Comparison of ENCODE assay signal across 22 cellular contexts in genomic region chr1:57678138-57678537, GRCh38.
DNase-seq lines count a peak whose midpoint lies in the region; TF ChIP-seq lines count a peak whose summit lies in the region.
"Had no signal": no experiment of that assay in that cellular context is flagged by ENCODE, and none has a peak within 500 bp of the region (broad histone marks: within the 10 kb centered on the region; RNA-seq: fewer than 3 reads in every experiment).

No MANE protein-coding gene starts in this region.

- DNase-seq in MV-4-11 (lab: John Stamatoyannopoulos, UW) = peak; percentile 32
- peak; percentile 76 for DNase-seq in NCI-H1436 treated with DMSO at 0.1 percent for 48 hours (lab: John Stamatoyannopoulos, UW)
- peak; percentile 61 for DNase-seq in NCI-H510A (lab: John Stamatoyannopoulos, UW)
- no peak for DNase-seq in endodermal cell
- no peak for DNase-seq in cerebellar nuclear complex (lab: John Stamatoyannopoulos, UW)
- no peak for DNase-seq in CD8-positive, alpha-beta memory T cell
- no peak for DNase-seq in substantia nigra (lab: John Stamatoyannopoulos, UW)
- DNase-seq: activated CD4-positive, alpha-beta T cell treated with anti-CD3 and anti-CD28 coated beads, Interleukin-2, amount 50 U/mL, for 48 hours; activated naive CD4-positive, alpha-beta T cell treated with anti-CD3 and anti-CD28 coated beads, Interleukin-2, amount 10 ng/mL, durations not matched to agents 7 days and 5 days; amygdala; GOT3; IMR-90; left ventricle myocardium inferior; naive B cell; NCI-H69; OCI-M1; psoas muscle; stimulated activated CD4-positive, alpha-beta T cell treated with anti-CD3 and anti-CD28 coated beads, Interleukin-15, amount 100 ng/mL, for 24 hours; stimulated activated naive CD4-positive, alpha-beta T cell had no signal

- H3K27ac ChIP-seq in endodermal cell (ENCODE audit: low read depth, low read length) (no peak overlapping the region), substantia nigra (ENCODE audit: low read depth, low read length, poor library complexity, severe bottlenecking) (no peak overlapping the region)
- no peak overlapping the region for H3K27ac ChIP-seq in CD8-positive, alpha-beta memory T cell (ENCODE audit: low read depth, low read length)
- H3K27ac ChIP-seq: left ventricle myocardium inferior, psoas muscle, SK-N-MC had no signal

- H3K9ac ChIP-seq in endodermal cell (ENCODE audit: extremely low read depth, low read length, poor library complexity, severe bottlenecking) = no peak overlapping the region

- H3K4me1 Mint-ChIP-seq in endodermal cell = peaks cover 14% of the 10 kb centered on the region
- no peaks in the 10 kb centered on the region for H3K4me1 Mint-ChIP-seq in CD8-positive, alpha-beta memory T cell
- H3K4me1 Mint-ChIP-seq: activated naive CD4-positive, alpha-beta T cell treated with anti-CD3 and anti-CD28 coated beads, Interleukin-2, amount 10 ng/mL, durations not matched to agents 7 days and 5 days had no signal

- WGBS in endodermal cell (ENCODE audit: insufficient coverage in 1 of 2, insufficient read length in 1 of 2), 2 experiments = 0% methylated on average over 1 of the region's 1 CpG; no CpG with 5 or more reads in 1 of the 2 experiments

- H3K9me3 ChIP-seq in endodermal cell (ENCODE audit: control insufficient read depth, low read length) = no peaks in the 10 kb centered on the region
- no peaks in the 10 kb centered on the region for H3K9me3 ChIP-seq in CD8-positive, alpha-beta memory T cell (ENCODE audit: low read length)
- H3K9me3 ChIP-seq: left ventricle myocardium inferior, psoas muscle had no signal

- peaks cover 18% of the 10 kb centered on the region for H3K4me1 ChIP-seq in endodermal cell (ENCODE audit: control insufficient read depth, insufficient read depth, low read length)
- H3K4me1 ChIP-seq in CD8-positive, alpha-beta memory T cell (ENCODE audit: insufficient read depth, low read length) = no peaks in the 10 kb centered on the region
- H3K4me1 ChIP-seq: left ventricle myocardium inferior had no signal

- H3K4me3 ChIP-seq in endodermal cell (ENCODE audit: low read length) = peak overlapping the region; percentile 44
- no peak overlapping the region for H3K4me3 ChIP-seq in CD8-positive, alpha-beta memory T cell (ENCODE audit: low read length)
- H3K4me3 ChIP-seq: left ventricle myocardium inferior, psoas muscle, SK-N-MC had no signal

- no peaks in the 10 kb centered on the region for H3K36me3 Mint-ChIP-seq in endodermal cell (ENCODE audit: low read depth)
- H3K36me3 Mint-ChIP-seq in CD8-positive, alpha-beta memory T cell = peaks cover 0 to 5% (median 0%) of the 10 kb centered on the region in 3 donors
- H3K36me3 Mint-ChIP-seq: activated naive CD4-positive, alpha-beta T cell treated with anti-CD3 and anti-CD28 coated beads, Interleukin-2, amount 10 ng/mL, durations not matched to agents 7 days and 5 days; naive B cell had no signal

- no peaks in the 10 kb centered on the region for H3K9me3 Mint-ChIP-seq in endodermal cell
- peaks cover 0 to 4% (median 0%) of the 10 kb centered on the region in 5 donors for H3K9me3 Mint-ChIP-seq in CD8-positive, alpha-beta memory T cell
- H3K9me3 Mint-ChIP-seq: activated naive CD4-positive, alpha-beta T cell treated with anti-CD3 and anti-CD28 coated beads, Interleukin-2, amount 10 ng/mL, durations not matched to agents 7 days and 5 days; activated T-helper 1 cell treated with anti-CD3 and anti-CD28 coated beads, Interleukin-12 subunit alpha, Interleukin-12 subunit beta, Interleukin-2, Interleukin-4 antibody, amounts not matched to agents 30 ng/mL and 10 ng/mL and 1 ng/mL, durations not matched to agents 14 hours and 24 hours and 36 hours had no signal

- no peaks in the 10 kb centered on the region for H3K36me3 ChIP-seq in endodermal cell (ENCODE audit: control insufficient read depth, insufficient read depth, low read length)
- H3K36me3 ChIP-seq in CD8-positive, alpha-beta memory T cell (ENCODE audit: insufficient read depth, low read length) = no peaks in the 10 kb centered on the region
- H3K36me3 ChIP-seq: left ventricle myocardium inferior had no signal

- peaks cover 43% of the 10 kb centered on the region for H3K27me3 Mint-ChIP-seq in endodermal cell (ENCODE audit: insufficient read depth)
- H3K27me3 Mint-ChIP-seq in CD8-positive, alpha-beta memory T cell = no peaks in the 10 kb centered on the region
- H3K27me3 Mint-ChIP-seq: activated naive CD4-positive, alpha-beta T cell treated with anti-CD3 and anti-CD28 coated beads, Interleukin-2, amount 10 ng/mL, durations not matched to agents 7 days and 5 days; naive B cell had no signal

- H3K4me3 Mint-ChIP-seq in endodermal cell = no peak overlapping the region
- no peak overlapping the region for H3K4me3 Mint-ChIP-seq in CD8-positive, alpha-beta memory T cell
- H3K4me3 Mint-ChIP-seq: activated naive CD4-positive, alpha-beta T cell treated with anti-CD3 and anti-CD28 coated beads, Interleukin-2, amount 10 ng/mL, durations not matched to agents 7 days and 5 days; activated T-helper 1 cell treated with anti-CD3 and anti-CD28 coated beads, Interleukin-12 subunit alpha, Interleukin-12 subunit beta, Interleukin-2, Interleukin-4 antibody, amounts not matched to agents 30 ng/mL and 10 ng/mL and 1 ng/mL, durations not matched to agents 14 hours and 24 hours and 36 hours; naive B cell; T-helper 1 cell treated with Interleukin-12 subunit alpha and Interleukin-12 subunit beta and Interleukin-4 antibody, amounts not matched to agents 30 μg/mL and 1 μg/mL, for 36 hours had no signal

- TF ChIP-seq CTCF in endodermal cell (conservative IDR thresholded peaks at IDR 0.05) = no peak

- POLR2A ChIA-PET in CD8-positive, alpha-beta memory T cell (lab: Charles Lee) = no interaction called here

- no peak overlapping the region for H3K27ac Mint-ChIP-seq in endodermal cell
- H3K27ac Mint-ChIP-seq in CD8-positive, alpha-beta memory T cell = no peak overlapping the region
- H3K27ac Mint-ChIP-seq: activated naive CD4-positive, alpha-beta T cell treated with anti-CD3 and anti-CD28 coated beads, Interleukin-2, amount 10 ng/mL, durations not matched to agents 7 days and 5 days; activated T-helper 1 cell treated with anti-CD3 and anti-CD28 coated beads, Interleukin-12 subunit alpha, Interleukin-12 subunit beta, Interleukin-2, Interleukin-4 antibody, amounts not matched to agents 30 ng/mL and 10 ng/mL and 1 ng/mL, durations not matched to agents 14 hours and 24 hours and 36 hours; T-helper 1 cell treated with Interleukin-12 subunit alpha and Interleukin-12 subunit beta and Interleukin-4 antibody, amounts not matched to agents 30 μg/mL and 1 μg/mL, for 36 hours had no signal

- no peaks in the 10 kb centered on the region for H3K27me3 ChIP-seq in endodermal cell (ENCODE audit: control insufficient read depth, insufficient read depth, low read length, poor library complexity, severe bottlenecking)
- no peaks in the 10 kb centered on the region for H3K27me3 ChIP-seq in CD8-positive, alpha-beta memory T cell (ENCODE audit: insufficient read depth, low read length, poor library complexity, severe bottlenecking)

- CTCF ChIA-PET in CD8-positive, alpha-beta memory T cell (lab: Charles Lee) = no interaction called here

Comparison
In these comparisons a context has a peak if more than half of its experiments do, and no peak if none do; other contexts are left out.
1. DNase-seq: peak in MV-4-11 (single experiment), NCI-H1436 treated with DMSO at 0.1 percent for 48 hours (single experiment) and NCI-H510A (single experiment); none in endodermal cell (single experiment), cerebellar nuclear complex (0 of 2), CD8-positive, alpha-beta memory T cell (0 of 5) and substantia nigra (0 of 49).